ENCODE assay signal across 26 cellular contexts in the genomic region with DNA sequence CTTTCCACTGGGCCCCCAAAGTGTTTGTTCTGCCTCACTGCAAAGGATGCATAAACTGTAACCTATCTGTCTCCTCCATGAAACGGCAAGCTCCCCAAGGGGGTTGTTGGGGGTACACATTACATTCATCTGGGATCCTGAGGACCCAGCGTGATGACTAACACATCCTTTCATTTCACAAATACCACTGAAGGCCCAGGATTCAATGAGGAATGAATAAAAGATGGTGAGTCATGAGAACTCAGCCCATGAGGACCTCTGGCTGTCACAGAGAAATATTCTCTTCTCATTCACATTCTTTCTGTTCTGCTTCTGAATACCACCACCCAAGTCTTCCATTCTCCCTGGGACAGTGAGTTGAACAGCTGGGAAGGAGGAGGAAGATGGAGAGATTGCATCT.
DNase-seq lines count a peak whose midpoint lies in the region; ATAC-seq and TF ChIP-seq lines count a peak whose summit lies in the region.
"Had no signal": no experiment of that assay in that cellular context is flagged by ENCODE, and none has a peak within 500 bp of the region (broad histone marks: within the 10 kb centered on the region; RNA-seq: fewer than 3 reads in every experiment).

No MANE protein-coding gene starts in this region.

- H2AFZ ChIP-seq in mammary epithelial cell (ENCODE audit: low read depth, low read length): no peak overlapping the region

- no peaks in the 10 kb centered on the region for H3K36me3 Mint-ChIP-seq in activated naive CD4-positive, alpha-beta T cell treated with anti-CD3 and anti-CD28 coated beads, Interleukin-2, amount 50 U/mL, for 72 hours

- no peaks in the 10 kb centered on the region for H3K4me1 ChIP-seq in mammary epithelial cell (ENCODE audit: insufficient read depth, low read length)
- H3K4me1 ChIP-seq: ascending aorta, colonic mucosa, right atrium auricular region, upper lobe of right lung had no signal

- H3K27me3 ChIP-seq in mammary epithelial cell (ENCODE audit: insufficient read depth, low read length): no peaks in the 10 kb centered on the region
- H3K27me3 ChIP-seq: ascending aorta, colonic mucosa, ovary, right atrium auricular region had no signal

- peaks cover 15% of the 10 kb centered on the region for H3K9me3 ChIP-seq in mammary epithelial cell (replicated peaks; ENCODE audit: insufficient read depth, low read length)
- H3K9me3 ChIP-seq: ascending aorta, colonic mucosa, ovary, right atrium auricular region, upper lobe of right lung had no signal

- H3K79me2 ChIP-seq in mammary epithelial cell (ENCODE audit: insufficient read depth, low read length): no peaks in the 10 kb centered on the region

- CTCF ChIA-PET in mammary epithelial cell (lab: Charles Lee; ENCODE audit: low non-redundant PET): no interaction called here

- no peak for TF ChIP-seq CTCF in mammary epithelial cell (conservative IDR thresholded peaks at IDR 0.05 in 1 of 2, IDR thresholded peaks at IDR 0.05 in 1 of 2; ENCODE audit: extremely low read depth in 1 of 2, insufficient read depth in 1 of 2, low read depth in 1 of 2, low read length in 2 of 2)

- H3K9me3 Mint-ChIP-seq in activated naive CD4-positive, alpha-beta T cell treated with anti-CD3 and anti-CD28 coated beads, Interleukin-2, amount 50 U/mL, for 72 hours: no peaks in the 10 kb centered on the region
- H3K9me3 Mint-ChIP-seq: activated T-cell treated with anti-CD3 and anti-CD28 coated beads, Interleukin-2, amount 50 U/mL, for 24 hours had no signal

- no peaks in the 10 kb centered on the region for H4K20me1 ChIP-seq in mammary epithelial cell (ENCODE audit: insufficient read depth, low read length)

- H3K9ac ChIP-seq in mammary epithelial cell (ENCODE audit: insufficient read depth, low read length): no peak overlapping the region
- H3K9ac ChIP-seq: BLaER1 treated with 17β-estradiol and CSF1 and Interleukin-3, amounts not matched to agents 10 nM and 100 nM had no signal

- H3K4me2 ChIP-seq in mammary epithelial cell (ENCODE audit: insufficient read depth, low read depth, low read length): no peak overlapping the region
- H3K4me2 ChIP-seq: BLaER1 treated with 17β-estradiol and CSF1 and Interleukin-3, amounts not matched to agents 10 nM and 100 nM had no signal

- no peak overlapping the region for H3K4me3 ChIP-seq in mammary epithelial cell (replicated peaks in 1 of 3; ENCODE audit: insufficient read depth in 1 of 3, low read depth in 2 of 3, low read length in 3 of 3)
- H3K4me3 ChIP-seq: ascending aorta; BLaER1 treated with 17β-estradiol and CSF1 and Interleukin-3, amounts not matched to agents 10 nM and 100 nM; colonic mucosa; lung; ovary; right atrium auricular region; upper lobe of right lung had no signal

- H3K27ac Mint-ChIP-seq in activated naive CD4-positive, alpha-beta T cell treated with anti-CD3 and anti-CD28 coated beads, Interleukin-2, amount 50 U/mL, for 72 hours: no peak overlapping the region
- H3K27ac Mint-ChIP-seq: activated CD8-positive, alpha-beta T cell treated with anti-CD3 and anti-CD28 coated beads, Interleukin-2, amount 10 ng/mL, durations not matched to agents 7 days and 5 days; activated T-cell treated with anti-CD3 and anti-CD28 coated beads, Interleukin-2, amount 50 U/mL, for 24 hours had no signal

- DNase-seq in Daoy (ENCODE audit: low read depth) (peak; percentile 73), LHCN-M2 (ENCODE audit: low read depth) (peak; percentile 20), mammary epithelial cell (peak; percentile 14), non-pigmented ciliary epithelial cell (ENCODE audit: low read depth) (peak; percentile 8), NCI-H748 (lab: John Stamatoyannopoulos, UW; ENCODE audit: unreplicated experiment) (no peak), globus pallidus (ENCODE audit: low spot score) (no peak)
- DNase-seq in activated naive CD4-positive, alpha-beta T cell treated with anti-CD3 and anti-CD28 coated beads, Interleukin-2, amount 50 U/mL, for 72 hours (ENCODE audit: low spot score in 2 of 2): no peak
- DNase-seq: activated CD4-positive, CD25-positive, alpha-beta regulatory T cell treated with anti-CD3 and anti-CD28 coated beads, Interleukin-2, amount 50 U/mL, for 72 hours; activated CD8-positive, alpha-beta T cell treated with anti-CD3 and anti-CD28 coated beads, Interleukin-2, amount 10 ng/mL, durations not matched to agents 7 days and 5 days; activated naive CD4-positive, alpha-beta T cell treated with Interleukin-2 at 50 U/mL for 16 hours; activated T-cell treated with anti-CD3 and anti-CD28 coated beads, Interleukin-2, amount 50 U/mL, for 24 hours; colonic mucosa; GDM1; GOT3; hypothalamus; NCI-H1417; NCI-H524 treated with DMSO at 0.1 percent for 48 hours; ovary; stimulated activated CD4-positive, alpha-beta T cell treated with anti-CD3 and anti-CD28 coated beads, Interleukin-12 subunit alpha, Interleukin-12 subunit beta, amount 100 ng/mL, for 4 hours; stimulated activated CD8-positive, alpha-beta memory T cell treated with anti-CD3 and anti-CD28 coated beads, Interleukin-4, amount 100 ng/mL, for 48 hours; upper lobe of right lung had no signal

- intact Hi-C loops in mammary epithelial cell (cut with micrococcal nuclease): no loop called here

- ATAC-seq in activated naive CD4-positive, alpha-beta T cell treated with anti-CD3 and anti-CD28 coated beads, Interleukin-2, amount 50 U/mL, for 72 hours: no peak
- no peak for ATAC-seq in HG03159 (IDR thresholded peaks at IDR 0.05; ENCODE audit: unreplicated experiment)
- ATAC-seq: activated CD8-positive, alpha-beta T cell treated with anti-CD3 and anti-CD28 coated beads, Interleukin-2, amount 10 ng/mL, durations not matched to agents 7 days and 5 days; upper lobe of right lung had no signal

- in situ Hi-C loops in mammary epithelial cell (cut with MboI; ENCODE audit: low sequenced_read_pairs in 2 of 2): no loop called here

- BruUV-seq in mammary epithelial cell (replicated peaks; lab: Mats Ljungman, UMichigan): no TSS peak

- no peak overlapping the region for H3K27ac ChIP-seq in mammary epithelial cell (ENCODE audit: insufficient read depth, low read depth, low read length)
- H3K27ac ChIP-seq: ascending aorta; BLaER1 treated with 17β-estradiol and CSF1 and Interleukin-3, amounts not matched to agents 10 nM and 100 nM; colonic mucosa; ovary; right atrium auricular region; upper lobe of right lung had no signal

- 22% methylated on average over 2 of the region's 2 CpGs for WGBS in mammary epithelial cell (ENCODE audit: low coverage, missing lambda C conversion rate)

- dilution Hi-C loops in mammary epithelial cell (cut with HindIII; ENCODE audit: low sequenced_read_pairs): no loop called here

- H3K36me3 ChIP-seq in mammary epithelial cell (ENCODE audit: insufficient read depth, low read length): no peaks in the 10 kb centered on the region
- H3K36me3 ChIP-seq: ascending aorta; BLaER1 treated with 17β-estradiol and CSF1 and Interleukin-3, amounts not matched to agents 10 nM and 100 nM; colonic mucosa; ovary; right atrium auricular region; upper lobe of right lung had no signal

Comparison
In these comparisons a context has a peak if more than half of its experiments do, and no peak if none do; other contexts are left out.
1. DNase-seq: peak in Daoy (single experiment), LHCN-M2 (single experiment), mammary epithelial cell (single experiment) and non-pigmented ciliary epithelial cell (single experiment); none in NCI-H748 (single experiment), activated naive CD4-positive, alpha-beta T cell treated with anti-CD3 and anti-CD28 coated beads, Interleukin-2, amount 50 U/mL, for 72 hours (0 of 2) and globus pallidus (single experiment).